Comparison of ENCODE assay signal across 8 cellular contexts in the genomic region with DNA sequence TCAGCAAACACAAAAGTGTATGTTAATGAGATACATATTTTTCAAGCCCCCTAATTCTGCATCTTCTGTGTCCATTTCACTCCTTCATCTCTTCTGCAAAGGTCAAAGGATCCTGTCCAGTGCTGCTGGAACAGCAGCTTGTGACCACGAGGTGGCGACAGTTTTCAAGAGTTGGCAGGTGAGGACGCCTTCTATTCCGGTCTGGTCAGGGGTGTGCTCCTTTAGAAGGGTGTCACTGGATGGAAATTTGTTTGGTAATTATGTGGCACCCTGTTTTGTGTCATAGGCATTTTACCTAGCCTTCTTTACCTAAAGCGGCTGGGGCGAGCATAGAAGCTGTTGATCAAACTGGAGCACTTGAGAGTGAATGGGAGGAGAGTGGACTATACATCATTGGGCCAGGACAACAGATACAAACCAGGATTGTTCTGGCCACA. TPM values are rescaled to one million over a fixed set of nuclear protein-coding genes. Genes with fewer than 3 reads are reported as not detected.
DNase-seq lines count a peak whose midpoint lies in the region; ATAC-seq and TF ChIP-seq lines count a peak whose summit lies in the region.

No MANE protein-coding gene starts in this region.

- TF ChIP-seq CTCF in PC-9 (conservative IDR thresholded peaks at IDR 0.05), result peak; percentile 84
- TF ChIP-seq CTCF in nephron progenitor cell (IDR thresholded peaks at IDR 0.05), result peak; percentile 84

- H3K27me3 Mint-ChIP-seq in nephron progenitor cell (ENCODE audit: low read depth, poor library complexity), result no peaks in the 10 kb centered on the region

- no peaks in the 10 kb centered on the region for H4K20me1 ChIP-seq in PC-9 (ENCODE audit: insufficient read depth)

- peak; percentile 79 for ATAC-seq in GM18867 (IDR thresholded peaks at IDR 0.05; ENCODE audit: unreplicated experiment)
- ATAC-seq in HG03460 (IDR thresholded peaks at IDR 0.05; ENCODE audit: unreplicated experiment), result peak; percentile 88

- H3K27ac ChIP-seq in PC-9, result no peak overlapping the region

- H3K27me3 ChIP-seq in PC-9 (ENCODE audit: insufficient read depth, low read depth), result no peaks in the 10 kb centered on the region

- no peak overlapping the region for H3K4me2 ChIP-seq in PC-9

- no peak overlapping the region for H3K4me3 ChIP-seq in PC-9

- DNase-seq in AG20443 (ENCODE audit: low spot score), result peak; percentile 86
- DNase-seq in PC-9, result peak; percentile 59 to 82
- peak; percentile 71 for DNase-seq in activated T-cell treated with anti-CD3 and anti-CD28 coated beads, Interleukin-2, amount 50 U/mL, for 1 hour
- DNase-seq in fibroblast of gingiva (ENCODE audit: low read depth), result peak; percentile 69
- DNase-seq in nephron progenitor cell, result peak; percentile 80
- peak; percentile 69 for DNase-seq in stimulated activated naive CD4-positive, alpha-beta T cell treated with Interleukin-2 at 50 U/mL for 16 hours (lab: John Stamatoyannopoulos, UW)

- H3K27ac Mint-ChIP-seq in nephron progenitor cell, result no peak overlapping the region

- no peaks in the 10 kb centered on the region for H3F3A ChIP-seq in PC-9 (ENCODE audit: insufficient read depth, low read depth)

- H3K36me3 ChIP-seq in PC-9 (ENCODE audit: low read depth), result no peaks in the 10 kb centered on the region

- no peak overlapping the region for H2AFZ ChIP-seq in PC-9

- no peaks in the 10 kb centered on the region for H3K9me3 ChIP-seq in PC-9 (ENCODE audit: insufficient read depth, low read depth)

- H3K9me3 Mint-ChIP-seq in nephron progenitor cell, result no peaks in the 10 kb centered on the region

- CTCF ChIA-PET in PC-9 (lab: Charles Lee), result interaction anchor here (0.6 to 2.0 kb wide), 4 partner anchors 63 to 495 kb away, joined by 3 to 15 read pairs (median 5); no protein-coding TSS in a partner anchor

- no peaks in the 10 kb centered on the region for H3K79me2 ChIP-seq in PC-9 (ENCODE audit: low read depth)

- TSS peak; percentile 18 for BruUV-seq in PC-9 (replicated peaks; lab: Mats Ljungman, UMichigan)

- H3K4me1 ChIP-seq in PC-9 (replicated peaks; ENCODE audit: insufficient read depth), result no peaks in the 10 kb centered on the region

- H3K9me2 ChIP-seq in PC-9 (ENCODE audit: insufficient read depth), result no peaks in the 10 kb centered on the region

- peaks cover 6% of the 10 kb centered on the region for H3K4me1 Mint-ChIP-seq in nephron progenitor cell

- no peak overlapping the region for H3K4me3 Mint-ChIP-seq in nephron progenitor cell

- intact Hi-C loops in PC-9 (cut with micrococcal nuclease; ENCODE audit: unreplicated experiment), result loop anchor here (1.0 to 5.0 kb wide), 9 partner anchors 50 to 431 kb away; a partner anchor contains a TSS

- no peaks in the 10 kb centered on the region for H3K36me3 Mint-ChIP-seq in nephron progenitor cell (ENCODE audit: low read depth)

- POLR2A ChIA-PET in PC-9 (lab: Charles Lee; ENCODE audit: unreplicated experiment), result interaction anchor here (0.6 kb wide), 1 partner anchor 90 kb away, joined by 4 read pairs; no protein-coding TSS in a partner anchor

RNA-seq across cellular contexts. Expression of a gene that starts 32.9 kb away (rescaled TPM):
- total RNA-seq in PC-9 (2021), result not detected in 2 replicates

RNA-seq across cellular contexts. Expression of a gene that starts 50.8 kb away (rescaled TPM):
- 16.7 and 22.2 TPM in 2 replicates for total RNA-seq in PC-9 (2021)
